In the genomic region with DNA sequence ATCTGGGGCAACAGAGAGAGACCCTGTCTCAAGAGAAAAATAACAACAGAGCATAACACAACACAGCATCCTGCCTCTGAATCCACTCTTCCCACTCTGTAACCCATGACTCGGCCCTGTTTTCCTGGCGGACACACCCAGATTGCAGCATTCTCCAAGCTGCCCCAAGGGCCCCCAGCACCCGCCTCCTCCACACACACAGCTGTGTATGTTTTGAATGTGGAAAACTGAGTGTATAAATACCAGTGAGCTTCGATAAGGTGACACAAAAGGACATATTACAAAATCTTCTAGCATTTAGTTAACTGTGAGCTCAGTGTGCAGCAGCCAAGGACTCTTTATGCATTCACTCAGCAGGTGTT, we compare ENCODE assay signal across 1 cellular context.
TF ChIP-seq lines count a peak whose summit lies in the region.

No MANE protein-coding gene starts in this region.

TF ChIP-seq in HepG2, 621 proteins besides CTCF, POLR2A, EP300 and RAD21 (continued from another document):
- TF ChIP-seq, protein P1, sequence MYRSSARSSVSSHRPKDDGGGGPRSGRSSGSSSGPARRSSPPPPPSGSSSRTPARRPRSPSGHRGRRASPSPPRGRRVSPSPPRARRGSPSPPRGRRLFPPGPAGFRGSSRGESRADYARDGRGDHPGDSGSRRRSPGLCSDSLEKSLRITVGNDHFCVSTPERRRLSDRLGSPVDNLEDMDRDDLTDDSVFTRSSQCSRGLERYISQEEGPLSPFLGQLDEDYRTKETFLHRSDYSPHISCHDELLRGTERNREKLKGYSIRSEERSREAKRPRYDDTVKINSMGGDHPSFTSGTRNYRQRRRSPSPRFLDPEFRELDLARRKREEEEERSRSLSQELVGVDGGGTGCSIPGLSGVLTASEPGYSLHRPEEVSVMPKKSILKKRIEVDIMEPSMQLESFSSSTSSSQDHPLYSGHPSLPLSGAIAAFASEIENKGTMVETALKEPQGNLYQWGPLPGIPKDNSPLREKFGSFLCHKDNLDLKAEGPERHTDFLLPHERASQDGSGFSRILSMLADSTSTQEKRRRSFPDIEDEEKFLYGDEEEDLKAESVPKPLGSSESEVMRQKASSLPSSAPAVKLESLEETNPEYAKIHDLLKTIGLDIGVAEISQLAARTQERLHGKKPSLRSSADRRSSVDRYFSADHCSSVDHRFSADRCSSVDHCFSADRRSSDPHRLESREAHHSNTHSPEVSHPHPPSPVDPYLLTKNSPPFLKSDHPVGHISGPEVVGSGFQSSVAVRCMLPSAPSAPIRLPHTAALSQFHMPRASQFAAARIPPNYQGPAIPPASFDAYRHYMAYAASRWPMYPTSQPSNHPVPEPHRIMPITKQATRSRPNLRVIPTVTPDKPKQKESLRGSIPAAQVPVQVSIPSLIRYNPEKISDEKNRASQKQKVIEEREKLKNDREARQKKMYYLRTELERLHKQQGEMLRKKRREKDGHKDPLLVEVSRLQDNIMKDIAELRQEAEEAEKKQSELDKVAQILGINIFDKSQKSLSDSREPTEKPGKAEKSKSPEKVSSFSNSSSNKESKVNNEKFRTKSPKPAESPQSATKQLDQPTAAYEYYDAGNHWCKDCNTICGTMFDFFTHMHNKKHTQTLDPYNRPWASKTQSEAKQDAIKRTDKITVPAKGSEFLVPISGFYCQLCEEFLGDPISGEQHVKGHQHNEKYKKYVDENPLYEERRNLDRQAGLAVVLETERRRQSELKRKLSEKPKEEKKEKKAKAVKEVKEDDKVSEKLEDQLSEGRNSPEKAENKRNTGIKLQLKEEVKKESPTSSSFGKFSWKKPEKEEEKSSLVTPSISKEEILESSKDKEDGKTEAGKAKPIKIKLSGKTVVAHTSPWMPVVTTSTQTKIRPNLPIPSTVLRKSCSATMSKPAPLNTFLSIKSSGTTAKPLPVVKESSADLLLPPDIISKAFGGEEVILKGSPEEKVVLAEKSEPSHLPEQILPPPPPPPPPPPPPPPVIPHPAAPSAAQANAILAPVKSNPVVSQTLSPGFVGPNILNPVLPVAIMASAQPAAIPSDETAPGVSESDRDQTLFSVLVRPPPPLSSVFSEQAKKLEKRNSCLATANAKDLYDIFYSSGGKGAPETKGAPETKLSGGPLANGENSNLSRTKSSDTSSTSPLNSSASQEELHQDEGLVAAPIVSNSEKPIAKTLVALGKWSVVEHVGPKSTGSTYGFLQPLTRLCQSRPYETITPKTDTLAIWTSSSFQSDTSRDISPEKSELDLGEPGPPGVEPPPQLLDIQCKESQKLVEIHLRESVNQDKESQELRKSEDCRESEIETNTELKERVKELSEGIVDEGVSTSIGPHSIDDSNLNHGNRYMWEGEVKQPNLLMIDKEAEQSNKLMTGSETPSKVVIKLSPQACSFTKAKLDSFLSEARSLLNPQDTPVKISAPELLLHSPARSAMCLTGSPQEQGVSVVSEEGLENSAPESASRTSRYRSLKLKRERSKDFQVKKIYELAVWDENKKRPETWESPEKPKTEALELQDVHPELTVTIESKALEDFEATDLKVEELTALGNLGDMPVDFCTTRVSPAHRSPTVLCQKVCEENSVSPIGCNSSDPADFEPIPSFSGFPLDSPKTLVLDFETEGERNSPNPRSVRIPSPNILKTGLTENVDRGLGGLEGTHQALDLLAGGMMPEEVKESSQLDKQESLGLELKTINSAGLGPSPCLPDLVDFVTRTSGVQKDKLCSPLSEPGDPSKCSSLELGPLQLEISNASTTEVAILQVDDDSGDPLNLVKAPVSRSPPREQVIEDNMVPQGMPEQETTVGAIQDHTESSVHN (CRISPR knock-in tag; IDR thresholded peaks at IDR 0.05): no peak
- no peak for TF ChIP-seq ARHGAP35 (CRISPR knock-in tag; IDR thresholded peaks at IDR 0.05; ENCODE audit: borderline replicate concordance)
- no peak for TF ChIP-seq TOPORS (CRISPR knock-in tag; IDR thresholded peaks at IDR 0.05)
- no peak for TF ChIP-seq ZNF225 (CRISPR knock-in tag; IDR thresholded peaks at IDR 0.05)
- TF ChIP-seq KDM1A (CRISPR knock-in tag; IDR thresholded peaks at IDR 0.05): no peak
- TF ChIP-seq ZNF292 (CRISPR knock-in tag; IDR thresholded peaks at IDR 0.05; ENCODE audit: borderline replicate concordance, low read depth): no peak
- no peak for TF ChIP-seq SOX13 (IDR thresholded peaks at IDR 0.05)
- TF ChIP-seq SOX13 (CRISPR knock-in tag; conservative IDR thresholded peaks at IDR 0.05 in 1 of 2, IDR thresholded peaks at IDR 0.05 in 1 of 2): peak in 1 of 2 experiments; percentile 64; a peak in 2 of 4 replicates
- TF ChIP-seq CEBPB (IDR thresholded peaks at IDR 0.05; ENCODE audit: borderline replicate concordance, low read depth, low read length): peak; percentile 67; the same call in 1 of the 2 replicates
- no peak for TF ChIP-seq HNRNPH1 (optimal IDR thresholded peaks at IDR 0.05; ENCODE audit: low read depth, low read length)
- TF ChIP-seq JDP2 (CRISPR knock-in tag; IDR thresholded peaks at IDR 0.05; ENCODE audit: borderline replicate concordance): no peak
- TF ChIP-seq YY1 (IDR thresholded peaks at IDR 0.05; ENCODE audit: insufficient read depth, insufficient replicate concordance, low read depth, low read length): no peak
- no peak for TF ChIP-seq CREB1 (IDR thresholded peaks at IDR 0.05)
- peak; percentile 10; the same call in 1 of the 2 replicates for TF ChIP-seq CREB1 (CRISPR knock-in tag; IDR thresholded peaks at IDR 0.05)
- TF ChIP-seq FOXK1 (CRISPR knock-in tag; IDR thresholded peaks at IDR 0.05; ENCODE audit: borderline replicate concordance, low read depth): peak; percentile 27; the same call in 1 of the 2 replicates
- no peak for TF ChIP-seq KDM3A (CRISPR knock-in tag; IDR thresholded peaks at IDR 0.05; ENCODE audit: low read depth)
- TF ChIP-seq, protein P2, sequence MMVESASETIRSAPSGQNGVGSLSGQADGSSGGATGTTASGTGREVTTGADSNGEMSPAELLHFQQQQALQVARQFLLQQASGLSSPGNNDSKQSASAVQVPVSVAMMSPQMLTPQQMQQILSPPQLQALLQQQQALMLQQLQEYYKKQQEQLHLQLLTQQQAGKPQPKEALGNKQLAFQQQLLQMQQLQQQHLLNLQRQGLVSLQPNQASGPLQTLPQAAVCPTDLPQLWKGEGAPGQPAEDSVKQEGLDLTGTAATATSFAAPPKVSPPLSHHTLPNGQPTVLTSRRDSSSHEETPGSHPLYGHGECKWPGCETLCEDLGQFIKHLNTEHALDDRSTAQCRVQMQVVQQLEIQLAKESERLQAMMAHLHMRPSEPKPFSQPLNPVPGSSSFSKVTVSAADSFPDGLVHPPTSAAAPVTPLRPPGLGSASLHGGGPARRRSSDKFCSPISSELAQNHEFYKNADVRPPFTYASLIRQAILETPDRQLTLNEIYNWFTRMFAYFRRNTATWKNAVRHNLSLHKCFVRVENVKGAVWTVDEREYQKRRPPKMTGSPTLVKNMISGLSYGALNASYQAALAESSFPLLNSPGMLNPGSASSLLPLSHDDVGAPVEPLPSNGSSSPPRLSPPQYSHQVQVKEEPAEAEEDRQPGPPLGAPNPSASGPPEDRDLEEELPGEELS (CRISPR knock-in tag; IDR thresholded peaks at IDR 0.05): peak; percentile 36; the same call in 1 of the 2 replicates
- TF ChIP-seq ZNF30 (CRISPR knock-in tag; IDR thresholded peaks at IDR 0.05): no peak
- TF ChIP-seq, protein P3, sequence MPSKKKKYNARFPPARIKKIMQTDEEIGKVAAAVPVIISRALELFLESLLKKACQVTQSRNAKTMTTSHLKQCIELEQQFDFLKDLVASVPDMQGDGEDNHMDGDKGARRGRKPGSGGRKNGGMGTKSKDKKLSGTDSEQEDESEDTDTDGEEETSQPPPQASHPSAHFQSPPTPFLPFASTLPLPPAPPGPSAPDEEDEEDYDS (CRISPR knock-in tag; IDR thresholded peaks at IDR 0.05): no peak
- no peak for TF ChIP-seq THYN1 (CRISPR knock-in tag; IDR thresholded peaks at IDR 0.05; ENCODE audit: borderline replicate concordance, low read depth)
- no peak for TF ChIP-seq KAT7 (CRISPR knock-in tag; IDR thresholded peaks at IDR 0.05; ENCODE audit: borderline replicate concordance)
- TF ChIP-seq ZNF605 (CRISPR knock-in tag; IDR thresholded peaks at IDR 0.05): 0 out of 2 replicates have a peak, but pooled peaks have one; percentile 26
- TF ChIP-seq FOXP1 (IDR thresholded peaks at IDR 0.05): no peak
- TF ChIP-seq FOXP1 (CRISPR knock-in tag; IDR thresholded peaks at IDR 0.05): peak; percentile 67
- TF ChIP-seq, protein P4, sequence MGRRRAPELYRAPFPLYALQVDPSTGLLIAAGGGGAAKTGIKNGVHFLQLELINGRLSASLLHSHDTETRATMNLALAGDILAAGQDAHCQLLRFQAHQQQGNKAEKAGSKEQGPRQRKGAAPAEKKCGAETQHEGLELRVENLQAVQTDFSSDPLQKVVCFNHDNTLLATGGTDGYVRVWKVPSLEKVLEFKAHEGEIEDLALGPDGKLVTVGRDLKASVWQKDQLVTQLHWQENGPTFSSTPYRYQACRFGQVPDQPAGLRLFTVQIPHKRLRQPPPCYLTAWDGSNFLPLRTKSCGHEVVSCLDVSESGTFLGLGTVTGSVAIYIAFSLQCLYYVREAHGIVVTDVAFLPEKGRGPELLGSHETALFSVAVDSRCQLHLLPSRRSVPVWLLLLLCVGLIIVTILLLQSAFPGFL (CRISPR knock-in tag; IDR thresholded peaks at IDR 0.05): no peak
- TF ChIP-seq FOSL2 (CRISPR knock-in tag; IDR thresholded peaks at IDR 0.05): peak; percentile 48
- TF ChIP-seq CEBPG (CRISPR knock-in tag; IDR thresholded peaks at IDR 0.05): peak; percentile 66
- TF ChIP-seq, protein P5, sequence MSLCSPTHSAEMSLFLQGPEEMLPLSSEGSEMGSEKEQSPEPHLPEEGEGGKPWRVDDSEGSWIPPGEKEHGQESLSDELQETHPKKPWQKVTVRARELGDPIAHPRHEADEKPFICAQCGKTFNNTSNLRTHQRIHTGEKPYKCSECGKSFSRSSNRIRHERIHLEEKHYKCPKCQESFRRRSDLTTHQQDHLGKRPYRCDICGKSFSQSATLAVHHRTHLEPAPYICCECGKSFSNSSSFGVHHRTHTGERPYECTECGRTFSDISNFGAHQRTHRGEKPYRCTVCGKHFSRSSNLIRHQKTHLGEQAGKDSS (CRISPR knock-in tag; IDR thresholded peaks at IDR 0.05; ENCODE audit: borderline replicate concordance, low read depth): no peak
- TF ChIP-seq HDAC2 (CRISPR knock-in tag; IDR thresholded peaks at IDR 0.05): peak; percentile 13; the same call in 1 of the 2 replicates
- no peak for TF ChIP-seq ZNF850 (CRISPR knock-in tag; conservative IDR thresholded peaks at IDR 0.05)
- TF ChIP-seq ZNF746 (CRISPR knock-in tag; IDR thresholded peaks at IDR 0.05): 0 out of 2 replicates have a peak, but pooled peaks have one; percentile 38
- TF ChIP-seq ZMAT3 (CRISPR knock-in tag; conservative IDR thresholded peaks at IDR 0.05): no peak
- TF ChIP-seq HNF4A (CRISPR knock-in tag; IDR thresholded peaks at IDR 0.05): 0 out of 2 replicates have a peak, but pooled peaks have one; percentile 17
- TF ChIP-seq PRMT3 (CRISPR knock-in tag; IDR thresholded peaks at IDR 0.05; ENCODE audit: borderline replicate concordance, low read depth): no peak
- no peak for TF ChIP-seq ZNF354B (CRISPR knock-in tag; IDR thresholded peaks at IDR 0.05)
- TF ChIP-seq NR2F1 (CRISPR knock-in tag; IDR thresholded peaks at IDR 0.05): 0 out of 4 replicates have a peak, but pooled peaks of 1 of the 2 experiments have one; percentile 20
- TF ChIP-seq PCBP2 (optimal IDR thresholded peaks at IDR 0.05; ENCODE audit: low read depth, low read length, poor library complexity, severe bottlenecking): no peak
- TF ChIP-seq, protein P6, sequence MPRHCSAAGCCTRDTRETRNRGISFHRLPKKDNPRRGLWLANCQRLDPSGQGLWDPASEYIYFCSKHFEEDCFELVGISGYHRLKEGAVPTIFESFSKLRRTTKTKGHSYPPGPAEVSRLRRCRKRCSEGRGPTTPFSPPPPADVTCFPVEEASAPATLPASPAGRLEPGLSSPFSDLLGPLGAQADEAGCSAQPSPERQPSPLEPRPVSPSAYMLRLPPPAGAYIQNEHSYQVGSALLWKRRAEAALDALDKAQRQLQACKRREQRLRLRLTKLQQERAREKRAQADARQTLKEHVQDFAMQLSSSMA (CRISPR knock-in tag; IDR thresholded peaks at IDR 0.05): no peak
- TF ChIP-seq, protein P7, sequence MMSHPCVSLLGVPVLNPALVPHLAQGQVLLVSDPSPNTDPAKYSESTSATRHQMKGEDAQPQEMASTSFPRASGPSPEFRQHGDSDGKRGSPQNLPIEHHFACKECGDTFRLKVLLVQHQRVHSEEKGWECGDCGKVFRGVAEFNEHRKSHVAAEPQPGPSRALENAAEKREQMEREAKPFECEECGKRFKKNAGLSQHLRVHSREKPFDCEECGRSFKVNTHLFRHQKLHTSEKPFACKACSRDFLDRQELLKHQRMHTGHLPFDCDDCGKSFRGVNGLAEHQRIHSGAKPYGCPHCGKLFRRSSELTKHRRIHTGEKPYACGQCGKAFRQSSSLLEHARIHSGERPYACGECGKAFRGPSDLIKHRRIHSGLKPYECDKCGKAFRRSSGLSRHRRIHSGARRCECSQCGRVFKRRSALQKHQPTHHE (CRISPR knock-in tag; IDR thresholded peaks at IDR 0.05; ENCODE audit: borderline replicate concordance): no peak
- TF ChIP-seq, protein P8, sequence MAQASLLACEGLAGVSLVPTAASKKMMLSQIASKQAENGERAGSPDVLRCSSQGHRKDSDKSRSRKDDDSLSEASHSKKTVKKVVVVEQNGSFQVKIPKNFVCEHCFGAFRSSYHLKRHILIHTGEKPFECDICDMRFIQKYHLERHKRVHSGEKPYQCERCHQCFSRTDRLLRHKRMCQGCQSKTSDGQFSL (CRISPR knock-in tag; IDR thresholded peaks at IDR 0.05): no peak
- no peak for TF ChIP-seq SRSF1 (optimal IDR thresholded peaks at IDR 0.05; ENCODE audit: low read depth, low read length)
- no peak for TF ChIP-seq SIN3B (IDR thresholded peaks at IDR 0.05; ENCODE audit: low read length)
- TF ChIP-seq, protein P9, sequence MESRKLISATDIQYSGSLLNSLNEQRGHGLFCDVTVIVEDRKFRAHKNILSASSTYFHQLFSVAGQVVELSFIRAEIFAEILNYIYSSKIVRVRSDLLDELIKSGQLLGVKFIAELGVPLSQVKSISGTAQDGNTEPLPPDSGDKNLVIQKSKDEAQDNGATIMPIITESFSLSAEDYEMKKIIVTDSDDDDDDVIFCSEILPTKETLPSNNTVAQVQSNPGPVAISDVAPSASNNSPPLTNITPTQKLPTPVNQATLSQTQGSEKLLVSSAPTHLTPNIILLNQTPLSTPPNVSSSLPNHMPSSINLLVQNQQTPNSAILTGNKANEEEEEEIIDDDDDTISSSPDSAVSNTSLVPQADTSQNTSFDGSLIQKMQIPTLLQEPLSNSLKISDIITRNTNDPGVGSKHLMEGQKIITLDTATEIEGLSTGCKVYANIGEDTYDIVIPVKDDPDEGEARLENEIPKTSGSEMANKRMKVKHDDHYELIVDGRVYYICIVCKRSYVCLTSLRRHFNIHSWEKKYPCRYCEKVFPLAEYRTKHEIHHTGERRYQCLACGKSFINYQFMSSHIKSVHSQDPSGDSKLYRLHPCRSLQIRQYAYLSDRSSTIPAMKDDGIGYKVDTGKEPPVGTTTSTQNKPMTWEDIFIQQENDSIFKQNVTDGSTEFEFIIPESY (CRISPR knock-in tag; IDR thresholded peaks at IDR 0.05): peak; percentile 7; the same call in 1 of the 2 replicates
